ENCODE assay signal across 13 cellular contexts in genomic region chr20:32602273-32602672, GRCh38. TPM values are rescaled to one million over a fixed set of nuclear protein-coding genes. Genes with fewer than 3 reads are reported as not detected.
A peak's percentile ranks its signal among the peaks of the same experiment; 100 is the strongest.
DNase-seq lines count a peak whose midpoint lies in the region; ATAC-seq and TF ChIP-seq lines count a peak whose summit lies in the region.
"Had no signal": no experiment of that assay in that cellular context is flagged by ENCODE, and none has a peak within 500 bp of the region (broad histone marks: within the 10 kb centered on the region; RNA-seq: fewer than 3 reads in every experiment).

No MANE protein-coding gene starts in this region.

- no peaks in the 10 kb centered on the region for H3K36me3 Mint-ChIP-seq in activated naive CD4-positive, alpha-beta T cell treated with anti-CD3 and anti-CD28 coated beads, Interleukin-2, amount 50 U/mL, for 24 hours
- H3K36me3 Mint-ChIP-seq in activated naive CD4-positive, alpha-beta T cell treated with anti-CD3 and anti-CD28 coated beads, Interleukin-2, amount 10 ng/mL, durations not matched to agents 7 days and 5 days, result no peaks in the 10 kb centered on the region
- H3K36me3 Mint-ChIP-seq: CD4-positive, alpha-beta memory T cell; IgD-negative memory B cell had no signal

- H3K4me3 ChIP-seq in DOHH2 (ENCODE audit: low read length) (no peak overlapping the region), RWPE2 (ENCODE audit: severe bottlenecking) (no peak overlapping the region), SJCRH30 (no peak overlapping the region), GM23248 (no peak overlapping the region)

- 60 to 64% methylated on average over 11 of the region's 11 CpGs for WGBS in GM23248 (ENCODE audit: low coverage in 1 of 2, low lambda C conversion rate in 2 of 2, missing lambda C conversion rate in 2 of 2), 2 experiments

- in situ Hi-C loops in GM23248 (cut with MboI), result no loop called here

- H3K36me3 ChIP-seq in DOHH2 (ENCODE audit: control insufficient read depth, low read length), result no peaks in the 10 kb centered on the region
- no peaks in the 10 kb centered on the region for H3K36me3 ChIP-seq in RWPE2 (ENCODE audit: low read depth)
- H3K36me3 ChIP-seq in SJCRH30, result no peaks in the 10 kb centered on the region
- H3K36me3 ChIP-seq in GM23248 (ENCODE audit: low read depth), result no peaks in the 10 kb centered on the region

- H3K27ac Mint-ChIP-seq in activated naive CD4-positive, alpha-beta T cell treated with anti-CD3 and anti-CD28 coated beads, Interleukin-2, amount 50 U/mL, for 24 hours, result peak overlapping the region; percentile 11
- no peak overlapping the region for H3K27ac Mint-ChIP-seq in activated naive CD4-positive, alpha-beta T cell treated with anti-CD3 and anti-CD28 coated beads, Interleukin-2, amount 10 ng/mL, durations not matched to agents 7 days and 5 days
- H3K27ac Mint-ChIP-seq: IgD-negative memory B cell had no signal

- H3K4me1 ChIP-seq in DOHH2 (ENCODE audit: control insufficient read depth, low read length), result peaks cover 20% of the 10 kb centered on the region
- no peaks in the 10 kb centered on the region for H3K4me1 ChIP-seq in RWPE2 (ENCODE audit: insufficient read depth, poor library complexity, severe bottlenecking)
- no peaks in the 10 kb centered on the region for H3K4me1 ChIP-seq in SJCRH30
- H3K4me1 ChIP-seq in GM23248 (ENCODE audit: insufficient read depth), result no peaks in the 10 kb centered on the region

- H3K9ac ChIP-seq in GM23248, result no peak overlapping the region

- H3F3A ChIP-seq in DOHH2 (ENCODE audit: control insufficient read depth, insufficient read depth) (no peaks in the 10 kb centered on the region), GM23248 (ENCODE audit: insufficient read depth) (no peaks in the 10 kb centered on the region)

- no peak for TF ChIP-seq CTCF in DOHH2 (IDR thresholded peaks at IDR 0.05; ENCODE audit: low read depth, low read length, poor library complexity, severe bottlenecking)
- no peak for TF ChIP-seq CTCF in RWPE2 (IDR thresholded peaks at IDR 0.05; ENCODE audit: poor library complexity, severe bottlenecking)

- no peak overlapping the region for H3K27ac ChIP-seq in DOHH2 (ENCODE audit: low read depth, low read length)
- H3K27ac ChIP-seq in RWPE2 (ENCODE audit: poor library complexity, severe bottlenecking), result no peak overlapping the region
- H3K27ac ChIP-seq in layer of hippocampus (ENCODE audit: low read depth, low read length), result peak overlapping the region; percentile 58
- no peak overlapping the region for H3K27ac ChIP-seq in SJCRH30
- no peak overlapping the region for H3K27ac ChIP-seq in GM23248
- H3K27ac ChIP-seq: 22Rv1 had no signal

- CTCF ChIA-PET in activated naive CD4-positive, alpha-beta T cell treated with anti-CD3 and anti-CD28 coated beads, Interleukin-2, amount 10 ng/mL, durations not matched to agents 7 days and 5 days (lab: Charles Lee), result no interaction called here

- H3K9me2 ChIP-seq in DOHH2 (replicated peaks; ENCODE audit: control insufficient read depth, low read length) (no peaks in the 10 kb centered on the region), GM23248 (ENCODE audit: insufficient read depth) (no peaks in the 10 kb centered on the region)

- H3K4me3 Mint-ChIP-seq in activated naive CD4-positive, alpha-beta T cell treated with anti-CD3 and anti-CD28 coated beads, Interleukin-2, amount 50 U/mL, for 24 hours, result no peak overlapping the region
- H3K4me3 Mint-ChIP-seq in activated naive CD4-positive, alpha-beta T cell treated with anti-CD3 and anti-CD28 coated beads, Interleukin-2, amount 10 ng/mL, durations not matched to agents 7 days and 5 days, result no peak overlapping the region
- H3K4me3 Mint-ChIP-seq: CD4-positive, alpha-beta memory T cell had no signal

- H3K27me3 ChIP-seq in DOHH2 (ENCODE audit: control insufficient read depth, low read length), result peaks cover 4% of the 10 kb centered on the region; the same call in 1 of the 2 replicates
- H3K27me3 ChIP-seq in RWPE2 (ENCODE audit: insufficient read depth, poor library complexity, severe bottlenecking), result peaks cover 17% of the 10 kb centered on the region
- no peaks in the 10 kb centered on the region for H3K27me3 ChIP-seq in layer of hippocampus (ENCODE audit: control insufficient read depth, insufficient read depth, low read length)
- H3K27me3 ChIP-seq in SJCRH30, result peaks cover 55% of the 10 kb centered on the region
- H3K27me3 ChIP-seq in GM23248 (replicated peaks; ENCODE audit: insufficient read depth), result peaks cover 32% of the 10 kb centered on the region

- ATAC-seq in RWPE2 (ENCODE audit: low read depth), result no peak

- H3K9me3 Mint-ChIP-seq in activated naive CD4-positive, alpha-beta T cell treated with anti-CD3 and anti-CD28 coated beads, Interleukin-2, amount 50 U/mL, for 24 hours, result no peaks in the 10 kb centered on the region
- no peaks in the 10 kb centered on the region for H3K9me3 Mint-ChIP-seq in activated naive CD4-positive, alpha-beta T cell treated with anti-CD3 and anti-CD28 coated beads, Interleukin-2, amount 10 ng/mL, durations not matched to agents 7 days and 5 days
- H3K9me3 Mint-ChIP-seq: CD4-positive, alpha-beta memory T cell; IgD-negative memory B cell had no signal

- H3K4me1 Mint-ChIP-seq in activated naive CD4-positive, alpha-beta T cell treated with anti-CD3 and anti-CD28 coated beads, Interleukin-2, amount 50 U/mL, for 24 hours, result no peaks in the 10 kb centered on the region
- H3K4me1 Mint-ChIP-seq in activated naive CD4-positive, alpha-beta T cell treated with anti-CD3 and anti-CD28 coated beads, Interleukin-2, amount 10 ng/mL, durations not matched to agents 7 days and 5 days, result no peaks in the 10 kb centered on the region

- no peak for DNase-seq in activated naive CD4-positive, alpha-beta T cell treated with anti-CD3 and anti-CD28 coated beads, Interleukin-2, amount 10 ng/mL, durations not matched to agents 7 days and 5 days
- DNase-seq in RWPE2 (ENCODE audit: low spot score), result peak; percentile 78
- DNase-seq in OCI-M2 (lab: John Stamatoyannopoulos, UW; ENCODE audit: unreplicated experiment), result no peak
- no peak for DNase-seq in SJCRH30
- no peak for DNase-seq in GM23248
- DNase-seq: CD4-positive, alpha-beta memory T cell; DMS79 treated with DMSO at 0.1 percent for 48 hours; GF-D8 had no signal

- H4K20me1 ChIP-seq in DOHH2 (ENCODE audit: control insufficient read depth, insufficient read depth, low read depth, low read length) (no peaks in the 10 kb centered on the region), GM23248 (ENCODE audit: insufficient read depth) (no peaks in the 10 kb centered on the region)

- no peak overlapping the region for H2AFZ ChIP-seq in GM23248

- peak overlapping the region; percentile 91 for H3K4me2 ChIP-seq in DOHH2 (ENCODE audit: low read length)
- no peak overlapping the region for H3K4me2 ChIP-seq in GM23248 (ENCODE audit: unreplicated experiment)

- H3K79me2 ChIP-seq in DOHH2 (ENCODE audit: control insufficient read depth, low read length), result no peaks in the 10 kb centered on the region
- H3K79me2 ChIP-seq in GM23248 (ENCODE audit: insufficient read depth), result no peaks in the 10 kb centered on the region

- H3K9me3 ChIP-seq in DOHH2 (ENCODE audit: control insufficient read depth, insufficient read depth, low read length) (no peaks in the 10 kb centered on the region), RWPE2 (ENCODE audit: severe bottlenecking) (no peaks in the 10 kb centered on the region), SJCRH30 (replicated peaks) (no peaks in the 10 kb centered on the region), GM23248 (ENCODE audit: low read depth) (no peaks in the 10 kb centered on the region)

- no peaks in the 10 kb centered on the region for H3K27me3 Mint-ChIP-seq in activated naive CD4-positive, alpha-beta T cell treated with anti-CD3 and anti-CD28 coated beads, Interleukin-2, amount 50 U/mL, for 24 hours
- H3K27me3 Mint-ChIP-seq in activated naive CD4-positive, alpha-beta T cell treated with anti-CD3 and anti-CD28 coated beads, Interleukin-2, amount 10 ng/mL, durations not matched to agents 7 days and 5 days, result peaks cover 31% of the 10 kb centered on the region
- H3K27me3 Mint-ChIP-seq: CD4-positive, alpha-beta memory T cell; IgD-negative memory B cell had no signal

RNA-seq across cellular contexts. Expression of gene NOL4L, which starts 17.1 kb away (rescaled TPM):
- 2.4 and 2.5 TPM in 2 replicates for total RNA-seq in SJCRH30 (2014; rRNA removed; shearing (Covaris generic))
- total RNA-seq in GM23248 (2014; rRNA removed; shearing (Covaris generic)), result 5.2 and 8.7 TPM in 2 replicates
- 7.9 and 8.3 TPM in 2 replicates for polyA plus RNA-seq in GM23248 (2016; fragmentation: Nextera tagmentation; extraction: Ambion mirVana)
